ENCODE assay signal across 1 cellular context in genomic region chr17:778096-778495, GRCh38.
TF ChIP-seq lines count a peak whose summit lies in the region.

No MANE protein-coding gene starts in this region.

TF ChIP-seq in GM12878, 131 proteins besides CTCF, POLR2A, EP300 and RAD21:
- no peak for TF ChIP-seq MYC (IDR thresholded peaks at IDR 0.05; ENCODE audit: insufficient read depth, insufficient read length, insufficient replicate concordance, low read length, severe bottlenecking)
- TF ChIP-seq TAF1 (IDR thresholded peaks at IDR 0.05; ENCODE audit: borderline replicate concordance, low read depth, low read length) = no peak
- no peak for TF ChIP-seq RELA (IDR thresholded peaks at IDR 0.05; ENCODE audit: borderline replicate concordance, partially characterized antibody)
- TF ChIP-seq ZNF207 (IDR thresholded peaks at IDR 0.05; ENCODE audit: borderline replicate concordance) = no peak
- TF ChIP-seq EGR1 (IDR thresholded peaks at IDR 0.05; ENCODE audit: borderline replicate concordance in 1 of 2, low read depth in 2 of 2, low read length in 2 of 2) = no peak
- TF ChIP-seq NFIC (IDR thresholded peaks at IDR 0.05; ENCODE audit: low read depth, low read length) = no peak
- TF ChIP-seq TCF12 (IDR thresholded peaks at IDR 0.05; ENCODE audit: low read depth, low read length) = no peak
- TF ChIP-seq, protein P1, sequence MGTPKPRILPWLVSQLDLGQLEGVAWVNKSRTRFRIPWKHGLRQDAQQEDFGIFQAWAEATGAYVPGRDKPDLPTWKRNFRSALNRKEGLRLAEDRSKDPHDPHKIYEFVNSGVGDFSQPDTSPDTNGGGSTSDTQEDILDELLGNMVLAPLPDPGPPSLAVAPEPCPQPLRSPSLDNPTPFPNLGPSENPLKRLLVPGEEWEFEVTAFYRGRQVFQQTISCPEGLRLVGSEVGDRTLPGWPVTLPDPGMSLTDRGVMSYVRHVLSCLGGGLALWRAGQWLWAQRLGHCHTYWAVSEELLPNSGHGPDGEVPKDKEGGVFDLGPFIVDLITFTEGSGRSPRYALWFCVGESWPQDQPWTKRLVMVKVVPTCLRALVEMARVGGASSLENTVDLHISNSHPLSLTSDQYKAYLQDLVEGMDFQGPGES (IDR thresholded peaks at IDR 0.05) = no peak
- TF ChIP-seq HDAC6 (IDR thresholded peaks at IDR 0.05; ENCODE audit: unreplicated experiment) = no peak
- TF ChIP-seq MEF2B (IDR thresholded peaks at IDR 0.05; ENCODE audit: partially characterized antibody, poor library complexity, severe bottlenecking) = no peak
- no peak for TF ChIP-seq E4F1 (IDR thresholded peaks at IDR 0.05; ENCODE audit: borderline replicate concordance, partially characterized antibody)
